ENCODE assay signal across 8 cellular contexts in the genomic region with DNA sequence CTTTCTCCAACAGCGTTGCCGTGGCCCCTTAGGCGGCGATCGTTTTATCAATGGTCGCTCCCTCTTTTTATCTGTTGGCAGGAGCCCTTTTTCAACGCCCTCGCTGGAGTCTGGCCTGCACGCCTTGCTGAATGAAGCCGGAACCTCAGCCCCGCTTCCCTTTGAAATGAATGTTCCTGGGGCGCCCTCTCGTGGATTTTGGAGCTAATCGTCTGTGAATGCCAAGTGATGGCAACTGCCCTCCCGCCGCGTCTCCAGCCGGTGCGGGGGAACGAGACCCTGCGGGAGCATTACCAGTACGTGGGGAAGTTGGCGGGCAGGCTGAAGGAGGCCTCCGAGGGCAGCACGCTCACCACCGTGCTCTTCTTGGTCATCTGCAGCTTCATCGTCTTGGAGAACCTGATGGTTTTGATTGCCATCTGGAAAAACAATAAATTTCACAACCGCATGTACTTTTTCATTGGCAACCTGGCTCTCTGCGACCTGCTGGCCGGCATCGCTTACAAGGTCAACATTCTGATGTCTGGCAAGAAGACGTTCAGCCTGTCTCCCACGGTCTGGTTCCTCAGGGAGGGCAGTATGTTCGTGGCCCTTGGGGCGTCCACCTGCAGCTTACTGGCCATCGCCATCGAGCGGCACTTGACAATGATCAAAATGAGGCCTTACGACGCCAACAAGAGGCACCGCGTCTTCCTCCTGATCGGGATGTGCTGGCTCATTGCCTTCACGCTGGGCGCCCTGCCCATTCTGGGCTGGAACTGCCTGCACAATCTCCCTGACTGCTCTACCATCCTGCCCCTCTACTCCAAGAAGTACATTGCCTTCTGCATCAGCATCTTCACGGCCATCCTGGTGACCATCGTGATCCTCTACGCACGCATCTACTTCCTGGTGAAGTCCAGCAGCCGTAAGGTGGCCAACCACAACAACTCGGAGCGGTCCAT. TPM values are rescaled to one million over a fixed set of nuclear protein-coding genes. Genes with fewer than 3 reads are reported as not detected.
DNase-seq lines count a peak whose midpoint lies in the region; ATAC-seq, FAIRE-seq and TF ChIP-seq lines count a peak whose summit lies in the region.

No MANE protein-coding gene starts in this region.

- TF ChIP-seq RAD21 in H1 (IDR thresholded peaks at IDR 0.05 in 1 of 2, conservative IDR thresholded peaks at IDR 0.05 in 1 of 2; ENCODE audit: low read depth in 2 of 2, low read length in 2 of 2): peak; percentile 95 to 96

- ATAC-seq in HG03159 (IDR thresholded peaks at IDR 0.05; ENCODE audit: unreplicated experiment) (peak; percentile 84), GM21737 (IDR thresholded peaks at IDR 0.05; ENCODE audit: unreplicated experiment) (no peak)

- H2BK5ac ChIP-seq in H1 (ENCODE audit: low read depth, low read length) (no peak overlapping the region; the same call in 1 of the 2 replicates), mesenchymal stem cell (ENCODE audit: low read depth, low read length, poor library complexity, severe bottlenecking) (no peak overlapping the region)

- H3K23ac ChIP-seq in H1 (ENCODE audit: insufficient read length): no peak overlapping the region
- no peak overlapping the region for H3K23ac ChIP-seq in mesenchymal stem cell (ENCODE audit: low read length in 2 of 2)

- H2BK12ac ChIP-seq in H1 (ENCODE audit: low read depth, low read length): peak overlapping the region; percentile 1; the same call in 1 of the 2 replicates
- H2BK12ac ChIP-seq in mesenchymal stem cell (ENCODE audit: low read length in 2 of 2): peak overlapping the region; percentile 53 to 59

- no peak overlapping the region for H3K4me3 ChIP-seq in H1 (ENCODE audit: extremely low read depth in 1 of 4, insufficient read depth in 2 of 4, low read depth in 3 of 4, low read length in 4 of 4)
- H3K4me3 ChIP-seq in mesenchymal stem cell (ENCODE audit: insufficient read depth in 1 of 2, low read depth in 1 of 2, low read length in 2 of 2): peak overlapping the region in 1 of 2 experiments; percentile 42

- CTCF ChIA-PET in H1 (lab: Charles Lee; ENCODE audit: partially characterized antibody): interaction anchor here (0.6 to 1.5 kb wide), 14 partner anchors 9 to 466 kb away, joined by 3 to 10 read pairs (median 3); no protein-coding TSS in a partner anchor

- H4K8ac ChIP-seq in H1 (ENCODE audit: extremely low read depth, insufficient read depth, low read length): peak overlapping the region; percentile 41
- H4K8ac ChIP-seq in mesenchymal stem cell (ENCODE audit: low read length): no peak overlapping the region

- no peak overlapping the region for H3K9ac ChIP-seq in H1 (replicated peaks in 1 of 4; ENCODE audit: extremely low read depth in 1 of 4, low read depth in 3 of 4, low read length in 3 of 4)
- peak overlapping the region; percentile 65 for H3K9ac ChIP-seq in mesenchymal stem cell (ENCODE audit: low read length)

- H3K4ac ChIP-seq in H1 (replicated peaks; ENCODE audit: insufficient read length, low read depth, low read length) (no peak overlapping the region), mesenchymal stem cell (ENCODE audit: low read depth in 1 of 2, low read length in 2 of 2) (no peak overlapping the region)

- H3K79me1 ChIP-seq in H1 (ENCODE audit: low read depth, low read length) (no peaks in the 10 kb centered on the region), mesenchymal stem cell (replicated peaks; ENCODE audit: low read length, poor library complexity, severe bottlenecking) (peaks cover 7% of the 10 kb centered on the region)

- peak; percentile 44 for DNase-seq in GDM1 (lab: John Stamatoyannopoulos, UW)
- DNase-seq in NCI-H748 (lab: John Stamatoyannopoulos, UW; ENCODE audit: unreplicated experiment): peak; percentile 87
- DNase-seq in activated CD8-positive, alpha-beta memory T cell treated with anti-CD3 and anti-CD28 coated beads for 1 hour (ENCODE audit: extremely low read depth in 1 of 2, low read depth in 1 of 2): peak; percentile 50 to 55
- peak; percentile 82 to 93 for DNase-seq in H1 (ENCODE audit: low read depth in 1 of 2, low spot score in 2 of 2)
- peak; percentile 83 for DNase-seq in mesenchymal stem cell
- DNase-seq in stimulated activated CD8-positive, alpha-beta memory T cell treated with anti-CD3 and anti-CD28 coated beads, Interleukin-15, amount 100 ng/mL, for 4 hours (ENCODE audit: low read depth in 2 of 2): peak; percentile 10 to 42

- peak overlapping the region; percentile 65; the same call in 1 of the 2 replicates for H2BK15ac ChIP-seq in H1 (ENCODE audit: low read length)
- no peak overlapping the region for H2BK15ac ChIP-seq in mesenchymal stem cell (ENCODE audit: low read depth, poor library complexity, severe bottlenecking)

- FAIRE-seq in H1 (lab: Jason Lieb, UNC): peak; percentile 52

- WGBS in H1 (ENCODE audit: extremely low coverage in 1 of 2, insufficient coverage in 1 of 2, insufficient read length in 1 of 2, insufficient replicate concordance in 2 of 2, low coverage in 1 of 2, low lambda C conversion rate in 2 of 2, missing lambda C conversion rate in 1 of 2), 2 experiments: 55% methylated on average over 51 of the region's 52 CpGs; no CpG with 5 or more reads in 1 of the 2 experiments
- 50% methylated on average over 52 of the region's 52 CpGs for WGBS in mesenchymal stem cell

- peak in 1 of 2 experiments; percentile 40; a peak in 1 of 3 replicates for TF ChIP-seq EP300 in H1 (IDR thresholded peaks at IDR 0.05; ENCODE audit: borderline replicate concordance in 1 of 2, low read depth in 2 of 2, low read length in 2 of 2)

- no peaks in the 10 kb centered on the region for H3K79me2 ChIP-seq in H1 (ENCODE audit: control insufficient read depth in 1 of 2, insufficient read depth in 2 of 2, low read length in 2 of 2)

- no peak for TF ChIP-seq POLR2A in H1 (IDR thresholded peaks at IDR 0.05; ENCODE audit: control extremely low read depth in 1 of 2, low read depth in 2 of 2, low read length in 2 of 2)

- POLR2A ChIA-PET in H1 (lab: Charles Lee; ENCODE audit: partially characterized antibody): interaction anchor here (0.8 to 1.0 kb wide), 2 partner anchors 10 to 22 kb away, joined by 3 read pairs; a partner anchor contains a TSS

- H3K9me3 ChIP-seq in H1 (ENCODE audit: insufficient read depth in 2 of 2, low read depth in 1 of 2, low read length in 1 of 2) (no peaks in the 10 kb centered on the region), mesenchymal stem cell (ENCODE audit: control insufficient read depth, low read length) (no peaks in the 10 kb centered on the region)

- H4K91ac ChIP-seq in H1 (replicated peaks; ENCODE audit: insufficient read length, low read length) (peak overlapping the region; percentile 41), mesenchymal stem cell (ENCODE audit: low read length) (peak overlapping the region; percentile 18)

- H3K27me3 ChIP-seq in H1 (replicated peaks in 1 of 4; ENCODE audit: control insufficient read depth in 3 of 4, extremely low read depth in 1 of 4, insufficient read depth in 3 of 4, low read length in 3 of 4) (no peaks in the 10 kb centered on the region), mesenchymal stem cell (ENCODE audit: control insufficient read depth in 1 of 2, insufficient read depth in 1 of 2, low read length in 2 of 2) (no peaks in the 10 kb centered on the region)

- H3K14ac ChIP-seq in H1 (ENCODE audit: insufficient read length) (no peak overlapping the region), mesenchymal stem cell (ENCODE audit: low read length in 2 of 2) (no peak overlapping the region)

- no peak overlapping the region for H3K56ac ChIP-seq in H1 (replicated peaks; ENCODE audit: insufficient read length, low read depth, low read length)

- H4K20me1 ChIP-seq in H1 (replicated peaks in 1 of 2; ENCODE audit: control insufficient read depth in 1 of 2, insufficient read depth in 2 of 2, low read length in 2 of 2): peaks cover 0 to 6% of the 10 kb centered on the region in 2 experiments

- H2BK20ac ChIP-seq in H1 (ENCODE audit: low read length): no peak overlapping the region

- H3K4me2 ChIP-seq in H1 (ENCODE audit: insufficient read depth in 1 of 2, low read depth in 2 of 2, low read length in 2 of 2) (peak overlapping the region; percentile 1 to 46; a peak in 3 of 4 replicates), mesenchymal stem cell (ENCODE audit: low read length, poor library complexity, severe bottlenecking) (peak overlapping the region; percentile 33)

- 0 out of 2 replicates have a peak overlapping the region, but pooled peaks have one; percentile 62 for H3K18ac ChIP-seq in H1 (ENCODE audit: extremely low read depth, low read length)
- peak overlapping the region in 1 of 2 experiments; percentile 85 for H3K18ac ChIP-seq in mesenchymal stem cell (ENCODE audit: low read depth in 1 of 2, low read length in 2 of 2)

- peaks cover 0 to 7% (median 0%) of the 10 kb centered on the region in 4 experiments; a peak in 1 of 8 replicates for H3K36me3 ChIP-seq in H1 (ENCODE audit: control insufficient read depth in 2 of 4, insufficient read depth in 4 of 4, low read length in 3 of 4)
- peaks cover 26 to 47% of the 10 kb centered on the region in 2 experiments for H3K36me3 ChIP-seq in mesenchymal stem cell (ENCODE audit: control insufficient read depth in 1 of 2, insufficient read depth in 2 of 2, low read depth in 1 of 2, low read length in 2 of 2)

- H3K27ac ChIP-seq in H1 (ENCODE audit: low read depth, low read length): no peak overlapping the region
- H3K27ac ChIP-seq in mesenchymal stem cell (ENCODE audit: low read length, poor library complexity, severe bottlenecking): no peak overlapping the region

- H2BK120ac ChIP-seq in H1 (replicated peaks; ENCODE audit: low read depth, low read length) (no peak overlapping the region), mesenchymal stem cell (ENCODE audit: low read depth, low read length) (no peak overlapping the region)

- no peak overlapping the region for H2AK5ac ChIP-seq in H1 (ENCODE audit: low read depth, low read length)
- no peak overlapping the region for H2AK5ac ChIP-seq in mesenchymal stem cell (ENCODE audit: low read length, severe bottlenecking)

- no peaks in the 10 kb centered on the region for H3K23me2 ChIP-seq in H1 (ENCODE audit: low read depth, low read length)

- H3K4me1 ChIP-seq in H1 (replicated peaks in 1 of 4; ENCODE audit: control insufficient read depth in 3 of 4, insufficient read depth in 4 of 4, low read length in 3 of 4) (peaks cover 0 to 7% (median 3%) of the 10 kb centered on the region in 4 experiments; a peak in 4 of 7 replicates), mesenchymal stem cell (ENCODE audit: control insufficient read depth, insufficient read depth, low read depth, low read length) (peaks cover 10% of the 10 kb centered on the region)

- no peak overlapping the region; the same call in 1 of the 2 replicates for H2AFZ ChIP-seq in H1 (ENCODE audit: low read length)
- no peak overlapping the region for H2AFZ ChIP-seq in mesenchymal stem cell (ENCODE audit: low read depth, low read length)

- no peak overlapping the region for H4K5ac ChIP-seq in H1 (ENCODE audit: insufficient read length, low read depth, low read length)

- peak; percentile 64 to 82 (median 78) for TF ChIP-seq CTCF in H1 (IDR thresholded peaks at IDR 0.05; ENCODE audit: control extremely low read depth in 1 of 3, insufficient read depth in 1 of 3, low read depth in 1 of 3, low read length in 3 of 3)

RNA-seq across cellular contexts. Expression of a gene that starts 10.0 kb away (rescaled TPM):
- 6.4 and 7.2 TPM in 2 replicates for total RNA-seq in H1 (2021; fragmentation: NEBNext Ultra II Directional; extraction: Animal tissue kit (Norgen Biotek cat#: 25700))
- 3.7 and 4.9 TPM in 2 replicates for polyA plus RNA-seq in H1 (2011; rRNA removed)
- polyA plus RNA-seq in H1 (2011; cell fraction: cytosol; rRNA removed): 3.9 TPM
- 4.7 TPM for polyA plus RNA-seq in H1 (2011; cell fraction: nucleus; rRNA removed)
- 3.4 to 4.7 TPM (median 4.2 TPM) in 4 replicates for polyA plus RNA-seq in H1 (2012, experiment 1 of 2)
- polyA plus RNA-seq in H1 (2012, experiment 2 of 2): 1.5 TPM
- polyA plus RNA-seq in H1 (2013, experiment 1 of 2): 5.7 TPM
- 6.4 TPM for polyA plus RNA-seq in H1 (2013, experiment 2 of 2)
- 9.5 and 11.0 TPM in 2 replicates for polyA minus RNA-seq in H1 (2011; rRNA and poly(A)+ RNA removed)
- 4.0 TPM for polyA minus RNA-seq in H1 (2011; cell fraction: cytosol; rRNA and poly(A)+ RNA removed)
- polyA minus RNA-seq in H1 (2011; cell fraction: nucleus; rRNA and poly(A)+ RNA removed): 8.7 TPM
- 71.1 TPM for polyA plus RNA-seq in mesenchymal stem cell (2013, experiment 1 of 2)
- polyA plus RNA-seq in mesenchymal stem cell (2013, experiment 2 of 2): 71.6 TPM

Comparison
In these comparisons a context has a peak if more than half of its experiments do, and no peak if none do; other contexts are left out.
1. DNase-seq: peak in every context shown above with its lines; median percentile 88 in H1; 87 in NCI-H748; 83 in mesenchymal stem cell; 52 in activated CD8-positive, alpha-beta memory T cell treated with anti-CD3 and anti-CD28 coated beads for 1 hour; 44 in GDM1; 26 in stimulated activated CD8-positive, alpha-beta memory T cell treated with anti-CD3 and anti-CD28 coated beads, Interleukin-15, amount 100 ng/mL, for 4 hours.